9 cellular contexts compared by ENCODE assay signal in genomic region chr6:87066449-87067288, GRCh38. TPM values are rescaled to one million over a fixed set of nuclear protein-coding genes. Genes with fewer than 3 reads are reported as not detected.
DNase-seq lines count a peak whose midpoint lies in the region; ATAC-seq and TF ChIP-seq lines count a peak whose summit lies in the region.
"Had no signal": no experiment of that assay in that cellular context is flagged by ENCODE, and none has a peak within 500 bp of the region (broad histone marks: within the 10 kb centered on the region; RNA-seq: fewer than 3 reads in every experiment).

No MANE protein-coding gene starts in this region.

- no peaks in the 10 kb centered on the region for H3K36me3 Mint-ChIP-seq in T-cell

- no peaks in the 10 kb centered on the region for H3K9me3 ChIP-seq in duodenal mucosa (ENCODE audit: control insufficient read depth in 1 of 2, low read length in 2 of 2)

- DNase-seq in AG10803 (ENCODE audit: low read depth) = peak; percentile 60
- peak; percentile 64 for DNase-seq in NCI-H1105 treated with DMSO at 0.1 percent for 48 hours (lab: John Stamatoyannopoulos, UW)
- DNase-seq in T-cell = peak in 21 of 34 experiments; percentile 3 to 30 (median 15)
- peak; percentile 33 for DNase-seq in mucosa of gallbladder (ENCODE audit: low spot score)
- no peak for DNase-seq in activated effector memory CD4-positive, alpha-beta T cell treated with Interleukin-2 at 50 U/mL for 16 hours
- DNase-seq in activated CD4-positive, CD25-positive, alpha-beta regulatory T cell treated with anti-CD3 and anti-CD28 coated beads, Interleukin-2, amount 50 U/mL, for 72 hours = no peak

- H3K4me3 ChIP-seq in AG10803 (ENCODE audit: low read length) (peak overlapping the region; percentile 26; the same call in 1 of the 2 replicates), duodenal mucosa (ENCODE audit: low read depth in 1 of 2, low read length in 2 of 2) (peak overlapping the region; percentile 37 to 60)
- H3K4me3 ChIP-seq: skin epidermis had no signal

- ATAC-seq in GM18502 (IDR thresholded peaks at IDR 0.05; ENCODE audit: poor library complexity, unreplicated experiment) = peak; percentile 72
- ATAC-seq in T-cell (replicated peaks in 1 of 4) = no peak

- no peaks in the 10 kb centered on the region for H3K36me3 ChIP-seq in duodenal mucosa (ENCODE audit: control insufficient read depth in 1 of 2, insufficient read depth in 2 of 2, low read length in 2 of 2)

- TF ChIP-seq CTCF in AG10803 (conservative IDR thresholded peaks at IDR 0.05; ENCODE audit: low read length) = peak; percentile 59

- peaks cover 15 to 22% of the 10 kb centered on the region in 2 donors for H3K4me1 ChIP-seq in duodenal mucosa (ENCODE audit: control insufficient read depth in 1 of 2, insufficient read depth in 2 of 2, low read length in 2 of 2)

- H3K27me3 ChIP-seq in duodenal mucosa (ENCODE audit: control insufficient read depth in 1 of 2, insufficient read depth in 2 of 2, low read length in 2 of 2) = no peaks in the 10 kb centered on the region

- POLR2A ChIA-PET in T-cell (lab: Charles Lee) = interaction anchor here in 1 of 2 donors (0.6 kb wide), 1 partner anchor 170 kb away, joined by 4 read pairs; no protein-coding TSS in a partner anchor

- no peaks in the 10 kb centered on the region for H3K9me3 Mint-ChIP-seq in T-cell

- CTCF ChIA-PET in T-cell (lab: Charles Lee) = interaction anchor here (0.6 to 1.9 kb wide), 11 partner anchors 12 to 1804 kb away, joined by 3 to 10 read pairs (median 5); no protein-coding TSS in a partner anchor

- H3K4me1 Mint-ChIP-seq in T-cell = peaks cover 0 to 3% (median 0%) of the 10 kb centered on the region in 3 donors

- peak overlapping the region in 1 of 3 donors; percentile 5 for H3K4me3 Mint-ChIP-seq in T-cell

- H3K9ac ChIP-seq in duodenal mucosa (ENCODE audit: low read depth in 1 of 2, low read length in 2 of 2) = no peak overlapping the region

- H3K27me3 Mint-ChIP-seq in T-cell = peaks cover 8 to 25% of the 10 kb centered on the region in 2 donors

- H3K27ac Mint-ChIP-seq in T-cell = no peak overlapping the region

- no peak overlapping the region for H3K27ac ChIP-seq in duodenal mucosa (ENCODE audit: low read depth, low read length)
- H3K27ac ChIP-seq: skin epidermis had no signal

RNA-seq across cellular contexts. Expression of gene CGA, which starts 28.2 kb away (rescaled TPM):
- total RNA-seq in T-cell (not detected), mucosa of gallbladder (not detected)

Comparison
In these comparisons a context has a peak if more than half of its experiments do, and no peak if none do; other contexts are left out.
1. DNase-seq: peak in AG10803 (single experiment), NCI-H1105 treated with DMSO at 0.1 percent for 48 hours (single experiment), T-cell (21 of 34) and mucosa of gallbladder (single experiment); none in activated effector memory CD4-positive, alpha-beta T cell treated with Interleukin-2 at 50 U/mL for 16 hours (single experiment) and activated CD4-positive, CD25-positive, alpha-beta regulatory T cell treated with anti-CD3 and anti-CD28 coated beads, Interleukin-2, amount 50 U/mL, for 72 hours (single experiment).